In the genomic region with DNA sequence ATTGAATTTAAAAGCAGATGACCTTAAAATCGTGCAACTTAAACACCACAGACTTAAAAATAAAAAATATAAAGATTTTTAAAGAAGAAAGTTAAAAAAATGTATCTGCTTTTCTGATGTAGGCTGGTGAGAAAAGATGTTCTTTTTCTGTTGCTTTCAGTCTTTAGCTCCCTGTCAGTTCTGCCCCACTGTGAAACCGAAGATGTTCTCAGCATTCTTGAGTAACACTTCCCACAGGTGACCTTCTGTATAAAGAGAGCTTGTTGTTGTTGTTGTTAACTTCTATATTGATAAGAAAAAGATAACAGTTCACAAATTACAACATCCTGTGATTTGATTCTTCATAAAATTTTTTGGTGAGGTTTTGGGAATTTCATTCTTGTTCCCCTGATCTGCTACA, we compare ENCODE assay signal across 15 cellular contexts.
DNase-seq lines count a peak whose midpoint lies in the region; ATAC-seq, FAIRE-seq and TF ChIP-seq lines count a peak whose summit lies in the region.
"Had no signal": no experiment of that assay in that cellular context is flagged by ENCODE, and none has a peak within 500 bp of the region (broad histone marks: within the 10 kb centered on the region; RNA-seq: fewer than 3 reads in every experiment).

No MANE protein-coding gene starts in this region.

- no peak for DNase-seq in CD8-positive, alpha-beta T cell
- DNase-seq in GM12892 (ENCODE audit: insufficient read length) (no peak), NAMALWA (ENCODE audit: low spot score) (peak; percentile 24), HCEC 1CT (no peak)
- DNase-seq in effector memory CD4-positive, alpha-beta T cell = no peak
- DNase-seq in activated CD4-positive, CD25-positive, alpha-beta regulatory T cell treated with anti-CD3 and anti-CD28 coated beads, Interleukin-2, amount 50 U/mL, for 72 hours = no peak
- DNase-seq: body of pancreas; COR-L47; NCI-H1105 treated with DMSO at 0.1 percent for 48 hours; NCI-H526 treated with DMSO at 0.1 percent for 48 hours; stimulated activated naive CD4-positive, alpha-beta T cell had no signal

- no peaks in the 10 kb centered on the region for H3K36me3 ChIP-seq in CD8-positive, alpha-beta T cell (ENCODE audit: insufficient read depth, low read length)
- no peaks in the 10 kb centered on the region for H3K36me3 ChIP-seq in effector memory CD4-positive, alpha-beta T cell (ENCODE audit: control insufficient read depth, insufficient read depth, low read length)

- H3K27me3 Mint-ChIP-seq in CD8-positive, alpha-beta T cell (ENCODE audit: low read depth) = no peaks in the 10 kb centered on the region

- no peak for TF ChIP-seq POLR2A in GM12892 (IDR thresholded peaks at IDR 0.05; ENCODE audit: low read depth, low read length)

- H3K27ac Mint-ChIP-seq in CD8-positive, alpha-beta T cell = peak overlapping the region; percentile 79

- CTCF ChIA-PET in CD8-positive, alpha-beta T cell (lab: Charles Lee) = no interaction called here

- H3K27me3 ChIP-seq in CD8-positive, alpha-beta T cell (ENCODE audit: insufficient read depth, low read length) = no peaks in the 10 kb centered on the region
- no peaks in the 10 kb centered on the region for H3K27me3 ChIP-seq in effector memory CD4-positive, alpha-beta T cell (replicated peaks; ENCODE audit: control insufficient read depth, insufficient read depth, low read length, poor library complexity, severe bottlenecking)
- H3K27me3 ChIP-seq: body of pancreas had no signal

- no peak for ATAC-seq in CD8-positive, alpha-beta T cell
- ATAC-seq in GM21390 (IDR thresholded peaks at IDR 0.05; ENCODE audit: unreplicated experiment) (no peak), HG02588 (IDR thresholded peaks at IDR 0.05; ENCODE audit: unreplicated experiment) (no peak)
- ATAC-seq: body of pancreas, SK-N-SH treated with all-trans-retinoic acid at 6 μM for 48 hours had no signal

- H3K36me3 Mint-ChIP-seq in CD8-positive, alpha-beta T cell = no peaks in the 10 kb centered on the region

- FAIRE-seq in GM12892 (lab: Jason Lieb, UNC) = peak; percentile 69

- H3K4me3 Mint-ChIP-seq in CD8-positive, alpha-beta T cell = peak overlapping the region; percentile 35

- intact Hi-C loops in CD8-positive, alpha-beta T cell (cut with DNase I, micrococcal nuclease) = loop anchor here (2.0 to 10.0 kb wide), 2 partner anchors 234 to 420 kb away; partner anchors contain the start of gene SIPA1L1 (in 1 of the 2)

- no peak overlapping the region for H3K27ac ChIP-seq in CD8-positive, alpha-beta T cell (ENCODE audit: low read depth, low read length)
- H3K27ac ChIP-seq in effector memory CD4-positive, alpha-beta T cell (ENCODE audit: insufficient read depth, low read length, poor library complexity, severe bottlenecking) = peak overlapping the region; percentile 68

- H3K4me1 ChIP-seq in CD8-positive, alpha-beta T cell (ENCODE audit: insufficient read depth, low read length) = peaks cover 44% of the 10 kb centered on the region
- H3K4me1 ChIP-seq in effector memory CD4-positive, alpha-beta T cell (ENCODE audit: control insufficient read depth, insufficient read depth, low read length, poor library complexity, severe bottlenecking) = peaks cover 20% of the 10 kb centered on the region

- POLR2A ChIA-PET in CD8-positive, alpha-beta T cell (lab: Charles Lee) = interaction anchor here (0.6 to 1.1 kb wide), 2 partner anchors 27 to 448 kb away, joined by 3 to 4 read pairs; no protein-coding TSS in a partner anchor

- TF ChIP-seq CTCF in CD8-positive, alpha-beta T cell (IDR thresholded peaks at IDR 0.05) = no peak

- peaks cover 64% of the 10 kb centered on the region for H3K4me1 Mint-ChIP-seq in CD8-positive, alpha-beta T cell (ENCODE audit: low read depth)

- H3K4me3 ChIP-seq in CD8-positive, alpha-beta T cell (ENCODE audit: low read depth, low read length) = no peak overlapping the region
- H3K4me3 ChIP-seq in effector memory CD4-positive, alpha-beta T cell (ENCODE audit: insufficient read depth, low read depth, low read length, poor library complexity, severe bottlenecking) = no peak overlapping the region
- H3K4me3 ChIP-seq: body of pancreas, lung had no signal

- H3K9me3 Mint-ChIP-seq in CD8-positive, alpha-beta T cell = no peaks in the 10 kb centered on the region

- no peaks in the 10 kb centered on the region for H3K9me3 ChIP-seq in CD8-positive, alpha-beta T cell (ENCODE audit: low read length)
- no peaks in the 10 kb centered on the region for H3K9me3 ChIP-seq in effector memory CD4-positive, alpha-beta T cell (ENCODE audit: control insufficient read depth, low read length)
- H3K9me3 ChIP-seq: body of pancreas had no signal
